In the genomic region with DNA sequence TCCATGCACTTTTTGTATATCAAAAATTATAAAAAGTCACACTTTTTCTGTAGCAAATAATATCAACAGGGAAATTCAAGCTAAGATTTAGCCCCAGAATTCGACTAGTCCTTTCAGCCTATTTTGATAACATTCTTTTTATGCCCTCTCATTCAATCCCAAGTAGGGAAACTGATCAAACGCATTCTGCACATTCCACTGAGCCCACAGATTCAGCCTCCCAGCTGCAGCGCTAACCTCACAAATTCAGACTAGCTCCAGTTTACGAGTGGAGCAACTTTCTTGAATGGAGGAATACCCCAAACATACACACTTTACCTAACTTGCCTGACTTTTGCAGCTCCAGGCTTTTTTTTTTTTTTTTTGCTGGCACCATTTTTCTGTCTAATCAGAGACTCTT, we compare ENCODE assay signal across 27 cellular contexts.
"Had no signal": no experiment of that assay in that cellular context is flagged by ENCODE, and none has a peak within 500 bp of the region (broad histone marks: within the 10 kb centered on the region; RNA-seq: fewer than 3 reads in every experiment).

No MANE protein-coding gene starts in this region.

- ATAC-seq: activated T-helper 17 cell treated with anti-CD3 and anti-CD28 coated beads, Interleukin-2, amount 50 U/mL, for 72 hours; PC-3; T-helper 17 cell; WTC11 had no signal

- H3K9me3 Mint-ChIP-seq: activated CD4-positive, alpha-beta memory T cell treated with anti-CD3 and anti-CD28 coated beads for 36 hours; activated CD4-positive, alpha-beta T cell treated with anti-CD3 and anti-CD28 coated beads, Interleukin-2, amount 10 ng/mL, durations not matched to agents 7 days and 5 days; activated naive CD4-positive, alpha-beta T cell treated with anti-CD3 and anti-CD28 coated beads for 36 hours; activated T-helper 17 cell treated with anti-CD3 and anti-CD28 coated beads, Interleukin-2, amount 50 U/mL, for 72 hours had no signal

- H3K36me3 Mint-ChIP-seq: activated CD4-positive, alpha-beta memory T cell treated with anti-CD3 and anti-CD28 coated beads for 36 hours; activated naive CD8-positive, alpha-beta T cell had no signal

- H3K4me1 Mint-ChIP-seq: activated T-helper 17 cell treated with anti-CD3 and anti-CD28 coated beads, Interleukin-2, amount 50 U/mL, for 72 hours had no signal

- DNase-seq: activated CD4-positive, alpha-beta memory T cell treated with anti-CD3 and anti-CD28 coated beads for 36 hours; activated CD4-positive, alpha-beta T cell treated with anti-CD3 and anti-CD28 coated beads, Interleukin-2, amount 10 ng/mL, durations not matched to agents 7 days and 5 days; activated CD8-positive, alpha-beta memory T cell treated with anti-CD3 and anti-CD28 coated beads for 24 hours; activated gamma-delta T cell; activated naive CD4-positive, alpha-beta T cell treated with anti-CD3 and anti-CD28 coated beads for 36 hours; activated T-cell treated with anti-CD3 and anti-CD28 coated beads for 4 hours; activated T-cell treated with anti-CD3 and anti-CD28 coated beads, Interleukin-2, amount 50 U/mL, for 48 hours; amygdala; central memory CD4-positive, alpha-beta T cell; KG1; NCI-H1092; NCI-H1417; NCI-H1930; NCI-H2171; NCI-H2227 treated with DMSO at 0.1 percent for 48 hours; NCI-H446 treated with DMSO at 0.1 percent for 48 hours; NCI-H526; NCI-H82; NK-92 treated with Interleukin-12 subunit alpha and Interleukin-12 subunit beta, amount 100 ng/mL, for 24 hours; PC-3; SHP77 treated with DMSO at 0.1 percent for 48 hours; T-helper 17 cell; T-helper 9 cell had no signal

- H3K27ac Mint-ChIP-seq: activated CD4-positive, alpha-beta memory T cell treated with anti-CD3 and anti-CD28 coated beads for 36 hours; activated CD4-positive, alpha-beta T cell treated with anti-CD3 and anti-CD28 coated beads, Interleukin-2, amount 10 ng/mL, durations not matched to agents 7 days and 5 days; activated naive CD4-positive, alpha-beta T cell treated with anti-CD3 and anti-CD28 coated beads for 36 hours; activated naive CD8-positive, alpha-beta T cell; activated T-helper 17 cell treated with anti-CD3 and anti-CD28 coated beads, Interleukin-2, amount 50 U/mL, for 72 hours; T-helper 17 cell; WTC11 had no signal

- H3K4me3 Mint-ChIP-seq: activated CD4-positive, alpha-beta memory T cell treated with anti-CD3 and anti-CD28 coated beads for 36 hours; activated CD4-positive, alpha-beta T cell treated with anti-CD3 and anti-CD28 coated beads, Interleukin-2, amount 10 ng/mL, durations not matched to agents 7 days and 5 days; activated naive CD4-positive, alpha-beta T cell treated with anti-CD3 and anti-CD28 coated beads for 36 hours; activated naive CD8-positive, alpha-beta T cell; activated T-helper 17 cell treated with anti-CD3 and anti-CD28 coated beads, Interleukin-2, amount 50 U/mL, for 72 hours; T-helper 17 cell; WTC11 had no signal

- FAIRE-seq: bronchial epithelial cell had no signal
